ENCODE assay signal across 1 cellular context in the genomic region with DNA sequence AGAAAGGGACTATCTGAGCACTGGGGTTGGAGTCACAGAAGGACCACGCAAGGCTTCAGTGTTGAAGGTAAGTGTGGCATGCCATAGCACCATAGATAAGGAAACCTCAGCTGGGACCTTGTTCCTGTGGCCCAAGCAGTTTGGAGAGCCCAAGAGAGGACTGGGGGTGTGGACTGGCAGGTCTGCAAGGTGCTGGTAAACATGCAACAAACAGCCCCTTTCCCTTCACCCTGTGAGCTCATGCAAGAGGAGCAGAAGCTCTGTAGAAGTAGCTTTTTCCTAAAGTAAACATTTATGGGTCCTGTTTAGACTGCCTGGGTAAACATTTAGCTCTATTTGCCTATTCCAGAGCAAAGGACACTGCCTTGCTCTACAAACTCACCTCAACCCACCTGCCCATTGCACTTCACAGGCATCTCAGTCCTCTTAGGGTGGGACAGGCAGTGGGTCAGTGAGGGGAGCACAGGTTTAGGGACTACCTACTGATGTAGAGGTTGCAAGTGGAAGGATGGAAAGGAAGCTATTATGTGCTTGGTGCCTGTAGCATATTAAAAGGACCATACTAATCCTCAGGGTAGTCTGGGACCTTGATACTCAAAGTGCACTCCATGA.
A peak's percentile ranks its signal among the peaks of the same experiment; 100 is the strongest.
TF ChIP-seq lines count a peak whose summit lies in the region.

No MANE protein-coding gene starts in this region.

TF ChIP-seq in HepG2, 621 proteins besides CTCF, POLR2A, EP300 and RAD21 (continued from another document and continues in another):
- TF ChIP-seq, protein P1, sequence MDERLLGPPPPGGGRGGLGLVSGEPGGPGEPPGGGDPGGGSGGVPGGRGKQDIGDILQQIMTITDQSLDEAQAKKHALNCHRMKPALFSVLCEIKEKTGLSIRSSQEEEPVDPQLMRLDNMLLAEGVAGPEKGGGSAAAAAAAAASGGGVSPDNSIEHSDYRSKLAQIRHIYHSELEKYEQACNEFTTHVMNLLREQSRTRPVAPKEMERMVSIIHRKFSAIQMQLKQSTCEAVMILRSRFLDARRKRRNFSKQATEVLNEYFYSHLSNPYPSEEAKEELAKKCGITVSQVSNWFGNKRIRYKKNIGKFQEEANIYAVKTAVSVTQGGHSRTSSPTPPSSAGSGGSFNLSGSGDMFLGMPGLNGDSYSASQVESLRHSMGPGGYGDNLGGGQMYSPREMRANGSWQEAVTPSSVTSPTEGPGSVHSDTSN (CRISPR knock-in tag; IDR thresholded peaks at IDR 0.05) = no peak
- no peak for TF ChIP-seq ZSCAN20 (CRISPR knock-in tag; IDR thresholded peaks at IDR 0.05; ENCODE audit: borderline replicate concordance)
- TF ChIP-seq, protein P2, sequence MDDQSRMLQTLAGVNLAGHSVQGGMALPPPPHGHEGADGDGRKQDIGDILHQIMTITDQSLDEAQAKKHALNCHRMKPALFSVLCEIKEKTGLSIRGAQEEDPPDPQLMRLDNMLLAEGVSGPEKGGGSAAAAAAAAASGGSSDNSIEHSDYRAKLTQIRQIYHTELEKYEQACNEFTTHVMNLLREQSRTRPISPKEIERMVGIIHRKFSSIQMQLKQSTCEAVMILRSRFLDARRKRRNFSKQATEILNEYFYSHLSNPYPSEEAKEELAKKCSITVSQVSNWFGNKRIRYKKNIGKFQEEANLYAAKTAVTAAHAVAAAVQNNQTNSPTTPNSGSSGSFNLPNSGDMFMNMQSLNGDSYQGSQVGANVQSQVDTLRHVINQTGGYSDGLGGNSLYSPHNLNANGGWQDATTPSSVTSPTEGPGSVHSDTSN (CRISPR knock-in tag; IDR thresholded peaks at IDR 0.05; ENCODE audit: borderline replicate concordance) = no peak
- TF ChIP-seq ZNF281 (CRISPR knock-in tag; IDR thresholded peaks at IDR 0.05; ENCODE audit: borderline replicate concordance) = no peak
- TF ChIP-seq, protein P3, sequence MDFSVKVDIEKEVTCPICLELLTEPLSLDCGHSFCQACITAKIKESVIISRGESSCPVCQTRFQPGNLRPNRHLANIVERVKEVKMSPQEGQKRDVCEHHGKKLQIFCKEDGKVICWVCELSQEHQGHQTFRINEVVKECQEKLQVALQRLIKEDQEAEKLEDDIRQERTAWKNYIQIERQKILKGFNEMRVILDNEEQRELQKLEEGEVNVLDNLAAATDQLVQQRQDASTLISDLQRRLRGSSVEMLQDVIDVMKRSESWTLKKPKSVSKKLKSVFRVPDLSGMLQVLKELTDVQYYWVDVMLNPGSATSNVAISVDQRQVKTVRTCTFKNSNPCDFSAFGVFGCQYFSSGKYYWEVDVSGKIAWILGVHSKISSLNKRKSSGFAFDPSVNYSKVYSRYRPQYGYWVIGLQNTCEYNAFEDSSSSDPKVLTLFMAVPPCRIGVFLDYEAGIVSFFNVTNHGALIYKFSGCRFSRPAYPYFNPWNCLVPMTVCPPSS (IDR thresholded peaks at IDR 0.05) = no peak
- TF ChIP-seq, protein P4, sequence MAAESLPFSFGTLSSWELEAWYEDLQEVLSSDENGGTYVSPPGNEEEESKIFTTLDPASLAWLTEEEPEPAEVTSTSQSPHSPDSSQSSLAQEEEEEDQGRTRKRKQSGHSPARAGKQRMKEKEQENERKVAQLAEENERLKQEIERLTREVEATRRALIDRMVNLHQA (CRISPR knock-in tag; IDR thresholded peaks at IDR 0.05) = no peak
- TF ChIP-seq ZSCAN12 (CRISPR knock-in tag; IDR thresholded peaks at IDR 0.05) = no peak
- TF ChIP-seq, protein P5, sequence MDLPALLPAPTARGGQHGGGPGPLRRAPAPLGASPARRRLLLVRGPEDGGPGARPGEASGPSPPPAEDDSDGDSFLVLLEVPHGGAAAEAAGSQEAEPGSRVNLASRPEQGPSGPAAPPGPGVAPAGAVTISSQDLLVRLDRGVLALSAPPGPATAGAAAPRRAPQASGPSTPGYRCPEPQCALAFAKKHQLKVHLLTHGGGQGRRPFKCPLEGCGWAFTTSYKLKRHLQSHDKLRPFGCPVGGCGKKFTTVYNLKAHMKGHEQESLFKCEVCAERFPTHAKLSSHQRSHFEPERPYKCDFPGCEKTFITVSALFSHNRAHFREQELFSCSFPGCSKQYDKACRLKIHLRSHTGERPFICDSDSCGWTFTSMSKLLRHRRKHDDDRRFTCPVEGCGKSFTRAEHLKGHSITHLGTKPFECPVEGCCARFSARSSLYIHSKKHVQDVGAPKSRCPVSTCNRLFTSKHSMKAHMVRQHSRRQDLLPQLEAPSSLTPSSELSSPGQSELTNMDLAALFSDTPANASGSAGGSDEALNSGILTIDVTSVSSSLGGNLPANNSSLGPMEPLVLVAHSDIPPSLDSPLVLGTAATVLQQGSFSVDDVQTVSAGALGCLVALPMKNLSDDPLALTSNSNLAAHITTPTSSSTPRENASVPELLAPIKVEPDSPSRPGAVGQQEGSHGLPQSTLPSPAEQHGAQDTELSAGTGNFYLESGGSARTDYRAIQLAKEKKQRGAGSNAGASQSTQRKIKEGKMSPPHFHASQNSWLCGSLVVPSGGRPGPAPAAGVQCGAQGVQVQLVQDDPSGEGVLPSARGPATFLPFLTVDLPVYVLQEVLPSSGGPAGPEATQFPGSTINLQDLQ (CRISPR knock-in tag; IDR thresholded peaks at IDR 0.05) = no peak
- TF ChIP-seq TEAD2 (CRISPR knock-in tag; IDR thresholded peaks at IDR 0.05) = no peak
- TF ChIP-seq CSRNP2 (CRISPR knock-in tag; conservative IDR thresholded peaks at IDR 0.05; ENCODE audit: low read depth) = no peak
- TF ChIP-seq, protein P6, sequence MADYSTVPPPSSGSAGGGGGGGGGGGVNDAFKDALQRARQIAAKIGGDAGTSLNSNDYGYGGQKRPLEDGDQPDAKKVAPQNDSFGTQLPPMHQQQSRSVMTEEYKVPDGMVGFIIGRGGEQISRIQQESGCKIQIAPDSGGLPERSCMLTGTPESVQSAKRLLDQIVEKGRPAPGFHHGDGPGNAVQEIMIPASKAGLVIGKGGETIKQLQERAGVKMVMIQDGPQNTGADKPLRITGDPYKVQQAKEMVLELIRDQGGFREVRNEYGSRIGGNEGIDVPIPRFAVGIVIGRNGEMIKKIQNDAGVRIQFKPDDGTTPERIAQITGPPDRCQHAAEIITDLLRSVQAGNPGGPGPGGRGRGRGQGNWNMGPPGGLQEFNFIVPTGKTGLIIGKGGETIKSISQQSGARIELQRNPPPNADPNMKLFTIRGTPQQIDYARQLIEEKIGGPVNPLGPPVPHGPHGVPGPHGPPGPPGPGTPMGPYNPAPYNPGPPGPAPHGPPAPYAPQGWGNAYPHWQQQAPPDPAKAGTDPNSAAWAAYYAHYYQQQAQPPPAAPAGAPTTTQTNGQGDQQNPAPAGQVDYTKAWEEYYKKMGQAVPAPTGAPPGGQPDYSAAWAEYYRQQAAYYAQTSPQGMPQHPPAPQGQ (CRISPR knock-in tag; IDR thresholded peaks at IDR 0.05; ENCODE audit: borderline replicate concordance) = no peak
- 0 out of 2 replicates have a peak, but pooled peaks have one; percentile 41 for TF ChIP-seq STAT6 (CRISPR knock-in tag; IDR thresholded peaks at IDR 0.05; ENCODE audit: borderline replicate concordance)
- no peak for TF ChIP-seq FLYWCH1 (CRISPR knock-in tag; IDR thresholded peaks at IDR 0.05)
- TF ChIP-seq, protein P7, sequence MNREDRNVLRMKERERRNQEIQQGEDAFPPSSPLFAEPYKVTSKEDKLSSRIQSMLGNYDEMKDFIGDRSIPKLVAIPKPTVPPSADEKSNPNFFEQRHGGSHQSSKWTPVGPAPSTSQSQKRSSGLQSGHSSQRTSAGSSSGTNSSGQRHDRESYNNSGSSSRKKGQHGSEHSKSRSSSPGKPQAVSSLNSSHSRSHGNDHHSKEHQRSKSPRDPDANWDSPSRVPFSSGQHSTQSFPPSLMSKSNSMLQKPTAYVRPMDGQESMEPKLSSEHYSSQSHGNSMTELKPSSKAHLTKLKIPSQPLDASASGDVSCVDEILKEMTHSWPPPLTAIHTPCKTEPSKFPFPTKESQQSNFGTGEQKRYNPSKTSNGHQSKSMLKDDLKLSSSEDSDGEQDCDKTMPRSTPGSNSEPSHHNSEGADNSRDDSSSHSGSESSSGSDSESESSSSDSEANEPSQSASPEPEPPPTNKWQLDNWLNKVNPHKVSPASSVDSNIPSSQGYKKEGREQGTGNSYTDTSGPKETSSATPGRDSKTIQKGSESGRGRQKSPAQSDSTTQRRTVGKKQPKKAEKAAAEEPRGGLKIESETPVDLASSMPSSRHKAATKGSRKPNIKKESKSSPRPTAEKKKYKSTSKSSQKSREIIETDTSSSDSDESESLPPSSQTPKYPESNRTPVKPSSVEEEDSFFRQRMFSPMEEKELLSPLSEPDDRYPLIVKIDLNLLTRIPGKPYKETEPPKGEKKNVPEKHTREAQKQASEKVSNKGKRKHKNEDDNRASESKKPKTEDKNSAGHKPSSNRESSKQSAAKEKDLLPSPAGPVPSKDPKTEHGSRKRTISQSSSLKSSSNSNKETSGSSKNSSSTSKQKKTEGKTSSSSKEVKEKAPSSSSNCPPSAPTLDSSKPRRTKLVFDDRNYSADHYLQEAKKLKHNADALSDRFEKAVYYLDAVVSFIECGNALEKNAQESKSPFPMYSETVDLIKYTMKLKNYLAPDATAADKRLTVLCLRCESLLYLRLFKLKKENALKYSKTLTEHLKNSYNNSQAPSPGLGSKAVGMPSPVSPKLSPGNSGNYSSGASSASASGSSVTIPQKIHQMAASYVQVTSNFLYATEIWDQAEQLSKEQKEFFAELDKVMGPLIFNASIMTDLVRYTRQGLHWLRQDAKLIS (CRISPR knock-in tag; IDR thresholded peaks at IDR 0.05) = no peak
- peak; percentile 25; the same call in 1 of the 2 replicates for TF ChIP-seq MIER3 (CRISPR knock-in tag; IDR thresholded peaks at IDR 0.05; ENCODE audit: borderline replicate concordance)
- TF ChIP-seq HMG20B (CRISPR knock-in tag; conservative IDR thresholded peaks at IDR 0.05) = no peak
- TF ChIP-seq POLR2AphosphoS2 (IDR thresholded peaks at IDR 0.05; ENCODE audit: low read depth, low read length) = no peak
- no peak for TF ChIP-seq DNMT1 (CRISPR knock-in tag; IDR thresholded peaks at IDR 0.05)
- peak; percentile 89 for TF ChIP-seq ZMYM4 (CRISPR knock-in tag; IDR thresholded peaks at IDR 0.05)
- TF ChIP-seq HNF4G (IDR thresholded peaks at IDR 0.05; ENCODE audit: borderline replicate concordance, low read depth, low read length) = peak; percentile 60
- TF ChIP-seq HNF4G (CRISPR knock-in tag; IDR thresholded peaks at IDR 0.05; ENCODE audit: borderline replicate concordance, low read depth) = peak; percentile 36; the same call in 1 of the 2 replicates
- no peak for TF ChIP-seq ZNF329 (CRISPR knock-in tag; IDR thresholded peaks at IDR 0.05; ENCODE audit: low read depth)
- TF ChIP-seq ELF4 (CRISPR knock-in tag; IDR thresholded peaks at IDR 0.05; ENCODE audit: borderline replicate concordance) = no peak
- TF ChIP-seq, protein P8, sequence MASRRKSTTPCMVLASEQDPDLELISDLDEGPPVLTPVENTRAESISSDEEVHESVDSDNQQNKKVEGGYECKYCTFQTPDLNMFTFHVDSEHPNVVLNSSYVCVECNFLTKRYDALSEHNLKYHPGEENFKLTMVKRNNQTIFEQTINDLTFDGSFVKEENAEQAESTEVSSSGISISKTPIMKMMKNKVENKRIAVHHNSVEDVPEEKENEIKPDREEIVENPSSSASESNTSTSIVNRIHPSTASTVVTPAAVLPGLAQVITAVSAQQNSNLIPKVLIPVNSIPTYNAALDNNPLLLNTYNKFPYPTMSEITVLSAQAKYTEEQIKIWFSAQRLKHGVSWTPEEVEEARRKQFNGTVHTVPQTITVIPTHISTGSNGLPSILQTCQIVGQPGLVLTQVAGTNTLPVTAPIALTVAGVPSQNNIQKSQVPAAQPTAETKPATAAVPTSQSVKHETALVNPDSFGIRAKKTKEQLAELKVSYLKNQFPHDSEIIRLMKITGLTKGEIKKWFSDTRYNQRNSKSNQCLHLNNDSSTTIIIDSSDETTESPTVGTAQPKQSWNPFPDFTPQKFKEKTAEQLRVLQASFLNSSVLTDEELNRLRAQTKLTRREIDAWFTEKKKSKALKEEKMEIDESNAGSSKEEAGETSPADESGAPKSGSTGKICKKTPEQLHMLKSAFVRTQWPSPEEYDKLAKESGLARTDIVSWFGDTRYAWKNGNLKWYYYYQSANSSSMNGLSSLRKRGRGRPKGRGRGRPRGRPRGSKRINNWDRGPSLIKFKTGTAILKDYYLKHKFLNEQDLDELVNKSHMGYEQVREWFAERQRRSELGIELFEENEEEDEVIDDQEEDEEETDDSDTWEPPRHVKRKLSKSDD (CRISPR knock-in tag; IDR thresholded peaks at IDR 0.05; ENCODE audit: low read depth) = no peak
- TF ChIP-seq PHB2 (IDR thresholded peaks at IDR 0.05; ENCODE audit: partially characterized antibody) = no peak
